In genomic region chr7:12222889-12223579, GRCh38 we compare ENCODE assay signal across 10 cellular contexts. TPM values are rescaled to one million over a fixed set of nuclear protein-coding genes. Genes with fewer than 3 reads are reported as not detected.
DNase-seq lines count a peak whose midpoint lies in the region; ATAC-seq and TF ChIP-seq lines count a peak whose summit lies in the region.
"Had no signal": no experiment of that assay in that cellular context is flagged by ENCODE, and none has a peak within 500 bp of the region (broad histone marks: within the 10 kb centered on the region; RNA-seq: fewer than 3 reads in every experiment).

No MANE protein-coding gene starts in this region.

- no peaks in the 10 kb centered on the region for H3K27me3 ChIP-seq in neuronal stem cell (ENCODE audit: control insufficient read depth in 3 of 3, insufficient read depth in 3 of 3, low read depth in 1 of 3, low read length in 3 of 3)

- H3K36me3 ChIP-seq in neuronal stem cell (replicated peaks in 1 of 2; ENCODE audit: control insufficient read depth in 2 of 2, insufficient read depth in 2 of 2, low read length in 2 of 2), result peaks cover 2 to 78% of the 10 kb centered on the region in 2 donors

- DNase-seq in GM12865 (ENCODE audit: low read depth), result peak; percentile 15
- DNase-seq in activated CD8-positive, alpha-beta T cell treated with anti-CD3 and anti-CD28 coated beads, Interleukin-2, amount 10 ng/mL, durations not matched to agents 7 days and 5 days, result no peak
- DNase-seq in neuronal stem cell (ENCODE audit: low spot score), result no peak
- no peak for DNase-seq in NCI-H446 (lab: John Stamatoyannopoulos, UW)
- no peak for DNase-seq in NCI-H128 (lab: John Stamatoyannopoulos, UW; ENCODE audit: unreplicated experiment)
- DNase-seq in GM19240 (ENCODE audit: insufficient read length, low spot score), result no peak
- DNase-seq: activated CD4-positive, alpha-beta T cell treated with anti-CD3 and anti-CD28 coated beads, Interleukin-2, amount 50 U/mL, for 48 hours; NCI-H2029 treated with DMSO at 0.1 percent for 48 hours had no signal

- H2BK5ac ChIP-seq in neuronal stem cell (ENCODE audit: low read length), result no peak overlapping the region

- H3K9ac ChIP-seq in neuronal stem cell (ENCODE audit: low read depth, low read length, poor library complexity), result no peak overlapping the region

- CTCF ChIA-PET in activated CD8-positive, alpha-beta T cell treated with anti-CD3 and anti-CD28 coated beads, Interleukin-2, amount 10 ng/mL, durations not matched to agents 7 days and 5 days (lab: Charles Lee), result interaction anchor here (0.6 to 1.0 kb wide), 2 partner anchors 16 to 85 kb away, joined by 3 read pairs; no protein-coding TSS in a partner anchor

- H3K36me3 Mint-ChIP-seq in activated CD8-positive, alpha-beta T cell treated with anti-CD3 and anti-CD28 coated beads, Interleukin-2, amount 10 ng/mL, durations not matched to agents 7 days and 5 days (ENCODE audit: low read depth), result peaks cover 83% of the 10 kb centered on the region

- no peak overlapping the region for H3K23ac ChIP-seq in neuronal stem cell (ENCODE audit: low read depth, low read length, poor library complexity)

- no peaks in the 10 kb centered on the region for H3K27me3 Mint-ChIP-seq in activated CD8-positive, alpha-beta T cell treated with anti-CD3 and anti-CD28 coated beads, Interleukin-2, amount 10 ng/mL, durations not matched to agents 7 days and 5 days (ENCODE audit: low read depth)

- peaks cover 19% of the 10 kb centered on the region for H3K9me3 Mint-ChIP-seq in activated CD8-positive, alpha-beta T cell treated with anti-CD3 and anti-CD28 coated beads, Interleukin-2, amount 10 ng/mL, durations not matched to agents 7 days and 5 days (ENCODE audit: insufficient read depth)

- H3K4ac ChIP-seq in neuronal stem cell (ENCODE audit: low read length), result no peak overlapping the region

- no peak overlapping the region for H4K8ac ChIP-seq in neuronal stem cell (ENCODE audit: low read depth, low read length)

- no peak overlapping the region for H3K18ac ChIP-seq in neuronal stem cell (ENCODE audit: low read length)

- no peak overlapping the region for H2BK120ac ChIP-seq in neuronal stem cell (ENCODE audit: low read depth, low read length)

- H3K9me3 ChIP-seq in neuronal stem cell (replicated peaks in 1 of 2; ENCODE audit: control insufficient read depth in 2 of 2, insufficient read depth in 1 of 2, low read depth in 1 of 2, low read length in 2 of 2), result peaks cover 0 to 6% of the 10 kb centered on the region in 2 donors

- H2BK15ac ChIP-seq in neuronal stem cell (ENCODE audit: low read length), result no peak overlapping the region

- no peak for TF ChIP-seq CTCF in GM12865 (IDR thresholded peaks at IDR 0.05; ENCODE audit: insufficient read depth, low read depth, low read length, missing control alignments)

- H3K27ac ChIP-seq in neuronal stem cell (replicated peaks; ENCODE audit: low read length), result no peak overlapping the region

- no peak overlapping the region for H3K14ac ChIP-seq in neuronal stem cell (ENCODE audit: low read length)

- H3K4me1 ChIP-seq in neuronal stem cell (ENCODE audit: control insufficient read depth in 2 of 2, insufficient read depth in 1 of 2, low read depth in 1 of 2, low read length in 2 of 2), result peaks cover 0 to 2% of the 10 kb centered on the region in 2 donors

- peak overlapping the region; percentile 57 for H3K4me3 Mint-ChIP-seq in activated CD8-positive, alpha-beta T cell treated with anti-CD3 and anti-CD28 coated beads, Interleukin-2, amount 10 ng/mL, durations not matched to agents 7 days and 5 days

- peak overlapping the region; percentile 80 for H3K27ac Mint-ChIP-seq in activated CD8-positive, alpha-beta T cell treated with anti-CD3 and anti-CD28 coated beads, Interleukin-2, amount 10 ng/mL, durations not matched to agents 7 days and 5 days

- H2BK12ac ChIP-seq in neuronal stem cell (ENCODE audit: low read length), result no peak overlapping the region

- no peak overlapping the region for H3K4me2 ChIP-seq in neuronal stem cell (ENCODE audit: insufficient read depth, low read length, poor library complexity, severe bottlenecking)

- no peaks in the 10 kb centered on the region for H3K79me1 ChIP-seq in neuronal stem cell (ENCODE audit: low read depth, low read length)

- H3K4me1 Mint-ChIP-seq in activated CD8-positive, alpha-beta T cell treated with anti-CD3 and anti-CD28 coated beads, Interleukin-2, amount 10 ng/mL, durations not matched to agents 7 days and 5 days (ENCODE audit: low read depth), result peaks cover 59% of the 10 kb centered on the region

- 100% methylated on average over 1 of the region's 1 CpG; no CpG with 5 or more reads in 1 of the 2 donors for WGBS in neuronal stem cell (ENCODE audit: extremely low coverage in 2 of 2, insufficient read length in 2 of 2, insufficient replicate concordance in 1 of 2), 2 donors

- POLR2A ChIA-PET in activated CD8-positive, alpha-beta T cell treated with anti-CD3 and anti-CD28 coated beads, Interleukin-2, amount 10 ng/mL, durations not matched to agents 7 days and 5 days (lab: Charles Lee), result interaction anchor here (1.9 kb wide), 1 partner anchor 12 kb away, joined by 11 read pairs; the partner anchor contains the start of gene TMEM106B

- no peak overlapping the region for H3K4me3 ChIP-seq in GM12865 (ENCODE audit: low read depth, low read length)
- H3K4me3 ChIP-seq in neuronal stem cell (ENCODE audit: low read length in 2 of 2), result no peak overlapping the region

- ATAC-seq in GM21381 (IDR thresholded peaks at IDR 0.05; ENCODE audit: unreplicated experiment) (peak; percentile 88), HG03354 (IDR thresholded peaks at IDR 0.05; ENCODE audit: poor library complexity, severe bottlenecking, unreplicated experiment) (peak; percentile 96)
- peak; percentile 82 for ATAC-seq in activated CD8-positive, alpha-beta T cell treated with anti-CD3 and anti-CD28 coated beads, Interleukin-2, amount 10 ng/mL, durations not matched to agents 7 days and 5 days

- no peak overlapping the region for H2AFZ ChIP-seq in neuronal stem cell (ENCODE audit: low read length)

- H4K91ac ChIP-seq in neuronal stem cell (ENCODE audit: low read depth, low read length, poor library complexity), result no peak overlapping the region

- H2AK5ac ChIP-seq in neuronal stem cell (ENCODE audit: low read depth, low read length), result no peak overlapping the region

RNA-seq across cellular contexts. Expression of gene TMEM106B, which starts 11.9 kb away (rescaled TPM):
- 10 to 100 TPM; 43.7 to 48.9 TPM for total RNA-seq in activated CD8-positive, alpha-beta T cell treated with anti-CD3 and anti-CD28 coated beads, Interleukin-2, amount 10 ng/mL, durations not matched to agents 7 days and 5 days
- polyA plus RNA-seq in neuronal stem cell (2013, experiment 1 of 2), result 36.9 TPM
- polyA plus RNA-seq in neuronal stem cell (2013, experiment 2 of 2), result 38.3 TPM
